19 cellular contexts compared by ENCODE assay signal in the genomic region with DNA sequence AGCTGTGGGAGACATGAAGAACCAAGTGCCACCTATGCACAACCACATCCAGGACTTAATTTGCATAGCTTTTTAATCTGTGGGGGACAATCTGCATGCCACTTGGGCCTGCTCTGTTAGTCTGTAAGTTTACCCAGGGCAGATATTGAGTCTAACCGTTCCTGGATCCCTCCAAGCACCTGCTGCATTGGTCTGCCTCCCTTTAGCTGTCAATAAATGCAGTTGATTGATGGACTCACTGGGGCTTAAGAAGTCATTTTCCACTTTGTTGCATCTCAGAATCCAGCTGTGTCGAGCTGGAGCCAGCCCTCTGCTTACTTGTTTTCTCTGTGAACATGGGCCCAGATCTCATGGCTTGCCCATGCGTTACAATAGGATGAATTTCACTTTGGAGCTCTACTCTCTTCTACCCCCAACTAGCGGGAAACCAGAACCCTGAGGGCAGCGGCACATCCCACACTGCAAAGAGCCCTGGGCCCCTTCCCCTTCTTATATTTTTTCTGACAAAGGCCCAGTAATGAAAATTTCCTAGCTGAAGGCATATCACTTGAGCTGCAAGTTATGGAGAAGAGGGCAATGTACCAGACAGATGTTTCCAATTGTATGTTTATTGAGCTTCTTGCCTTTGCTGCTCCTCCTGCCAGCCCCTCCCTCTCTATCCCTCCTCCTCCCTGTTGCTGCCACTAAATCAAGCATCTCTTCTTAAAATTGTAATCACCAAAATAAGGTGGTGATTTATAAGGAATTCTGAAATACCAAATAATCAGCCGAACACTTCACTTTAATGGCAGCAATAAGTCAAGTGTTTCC.
DNase-seq lines count a peak whose midpoint lies in the region; ATAC-seq, FAIRE-seq and TF ChIP-seq lines count a peak whose summit lies in the region.
"Had no signal": no experiment of that assay in that cellular context is flagged by ENCODE, and none has a peak within 500 bp of the region (broad histone marks: within the 10 kb centered on the region; RNA-seq: fewer than 3 reads in every experiment).

No MANE protein-coding gene starts in this region.

- H4K8ac ChIP-seq in H1 (ENCODE audit: extremely low read depth, insufficient read depth, low read length): no peak overlapping the region

- H3K27ac ChIP-seq in H1 (ENCODE audit: low read depth, low read length): no peak overlapping the region
- H3K27ac ChIP-seq in lung (ENCODE audit: low read depth in 1 of 2, low read length in 1 of 2): no peak overlapping the region
- H3K27ac ChIP-seq: 22Rv1 had no signal

- H3K27me3 Mint-ChIP-seq in type B pancreatic cell (peaks cover 19% of the 10 kb centered on the region), glutamatergic neuron (ENCODE audit: unreplicated experiment) (no peaks in the 10 kb centered on the region)

- no peak overlapping the region for H4K91ac ChIP-seq in H1 (replicated peaks; ENCODE audit: insufficient read length, low read length)

- peak overlapping the region; percentile 40; the same call in 1 of the 2 replicates for H2AK5ac ChIP-seq in H1 (ENCODE audit: low read depth, low read length)

- no peak overlapping the region for H2BK120ac ChIP-seq in H1 (replicated peaks; ENCODE audit: low read depth, low read length)

- no peak overlapping the region for H3K4me2 ChIP-seq in H1 (ENCODE audit: insufficient read depth in 1 of 2, low read depth in 2 of 2, low read length in 2 of 2)

- no peak overlapping the region for H3K56ac ChIP-seq in H1 (replicated peaks; ENCODE audit: insufficient read length, low read depth, low read length)

- H2BK5ac ChIP-seq in H1 (ENCODE audit: low read depth, low read length): no peak overlapping the region

- POLR2A ChIA-PET in H1 (lab: Charles Lee; ENCODE audit: partially characterized antibody): interaction anchor here (0.5 to 0.8 kb wide), 2 partner anchors 8 to 12 kb away, joined by 3 to 4 read pairs; no protein-coding TSS in a partner anchor

- TF ChIP-seq POLR2A in H1 (IDR thresholded peaks at IDR 0.05; ENCODE audit: control extremely low read depth in 1 of 2, low read depth in 2 of 2, low read length in 2 of 2): no peak

- no peak overlapping the region for H2BK15ac ChIP-seq in H1 (ENCODE audit: low read length)

- no peak overlapping the region for H2BK20ac ChIP-seq in H1 (ENCODE audit: low read length)

- no peaks in the 10 kb centered on the region for H4K20me1 ChIP-seq in H1 (replicated peaks in 1 of 2; ENCODE audit: control insufficient read depth in 1 of 2, insufficient read depth in 2 of 2, low read length in 2 of 2)

- H4K5ac ChIP-seq in H1 (ENCODE audit: insufficient read length, low read depth, low read length): no peak overlapping the region

- 90% methylated on average over 6 of the region's 6 CpGs; no CpG with 5 or more reads in 1 of the 2 experiments for whole genome bisulfite sequencing in H1 (ENCODE audit: extremely low coverage in 1 of 2, insufficient coverage in 1 of 2, insufficient read length in 1 of 2, insufficient replicate concordance in 2 of 2, low coverage in 1 of 2, low lambda C conversion rate in 2 of 2, missing lambda C conversion rate in 1 of 2), 2 experiments
- 88 to 89% methylated on average over 6 of the region's 6 CpGs for whole genome bisulfite sequencing in lung, 2 donors

- H3K23ac ChIP-seq in H1 (ENCODE audit: insufficient read length): no peak overlapping the region

- H3K79me1 ChIP-seq in H1 (ENCODE audit: low read depth, low read length): no peaks in the 10 kb centered on the region

- H3K27ac Mint-ChIP-seq in type B pancreatic cell (peak overlapping the region; percentile 16), glutamatergic neuron (ENCODE audit: unreplicated experiment) (no peak overlapping the region)
- H3K27ac Mint-ChIP-seq: HFFc6 had no signal

- H3K9me3 Mint-ChIP-seq in type B pancreatic cell: no peaks in the 10 kb centered on the region
- peaks cover 12% of the 10 kb centered on the region for H3K9me3 Mint-ChIP-seq in glutamatergic neuron (ENCODE audit: unreplicated experiment)
- H3K9me3 Mint-ChIP-seq: HFFc6 had no signal

- H3K36me3 Mint-ChIP-seq in type B pancreatic cell (no peaks in the 10 kb centered on the region), glutamatergic neuron (ENCODE audit: unreplicated experiment) (no peaks in the 10 kb centered on the region)

- H3K9me3 ChIP-seq in H1 (ENCODE audit: insufficient read depth in 2 of 2, low read depth in 1 of 2, low read length in 1 of 2) (no peaks in the 10 kb centered on the region), lung (ENCODE audit: control insufficient read depth in 2 of 2, insufficient read depth in 1 of 2, low read length in 1 of 2) (no peaks in the 10 kb centered on the region)

- H3K4me3 Mint-ChIP-seq in type B pancreatic cell: peak overlapping the region; percentile 38
- no peak overlapping the region for H3K4me3 Mint-ChIP-seq in glutamatergic neuron (ENCODE audit: unreplicated experiment)
- H3K4me3 Mint-ChIP-seq: HFFc6 had no signal

- no peak overlapping the region for H3K9ac ChIP-seq in H1 (replicated peaks in 1 of 4; ENCODE audit: extremely low read depth in 1 of 4, low read depth in 3 of 4, low read length in 3 of 4)

- intact Hi-C loops in posterior vena cava (cut with DNase I): no loop called here

- no peak overlapping the region for H3K4ac ChIP-seq in H1 (replicated peaks; ENCODE audit: insufficient read length, low read depth, low read length)

- H2AFZ ChIP-seq in H1 (ENCODE audit: low read length): no peak overlapping the region

- peaks cover 36% of the 10 kb centered on the region for H3K4me1 Mint-ChIP-seq in type B pancreatic cell (ENCODE audit: unreplicated experiment)
- H3K4me1 Mint-ChIP-seq in glutamatergic neuron (ENCODE audit: low read depth, unreplicated experiment): peaks cover 16% of the 10 kb centered on the region

- no peak overlapping the region for H3K14ac ChIP-seq in H1 (ENCODE audit: insufficient read length)

- peak; percentile 25 for DNase-seq in NCI-H1694 (lab: John Stamatoyannopoulos, UW)
- DNase-seq in NCI-H1694 treated with DMSO at 0.1 percent for 48 hours (lab: John Stamatoyannopoulos, UW): no peak
- no peak for DNase-seq in H1 (ENCODE audit: low read depth in 1 of 2, low spot score in 2 of 2)
- peak; percentile 15 for DNase-seq in lung (ENCODE audit: low spot score)
- no peak for DNase-seq in type B pancreatic cell (ENCODE audit: extremely low spot score, unreplicated experiment)
- DNase-seq in GM19239 (ENCODE audit: insufficient read length, low spot score): no peak
- DNase-seq in glutamatergic neuron: no peak
- DNase-seq in posterior vena cava (ENCODE audit: low spot score): no peak
- DNase-seq: DND-41, GDM1, HFFc6, KG1, NCI-H1436 treated with DMSO at 0.1 percent for 48 hours, NCI-H2107, NCI-H510A had no signal

- CTCF ChIA-PET in H1 (lab: Charles Lee; ENCODE audit: partially characterized antibody): interaction anchor here (0.5 to 4.3 kb wide), 10 partner anchors 8 to 1897 kb away, joined by 3 to 29 read pairs (median 4); no protein-coding TSS in a partner anchor

- H3K23me2 ChIP-seq in H1 (ENCODE audit: low read depth, low read length): no peaks in the 10 kb centered on the region; the same call in 1 of the 2 replicates

- TF ChIP-seq RAD21 in H1 (IDR thresholded peaks at IDR 0.05 in 1 of 2, conservative IDR thresholded peaks at IDR 0.05 in 1 of 2; ENCODE audit: low read depth in 2 of 2, low read length in 2 of 2): no peak

- no peaks in the 10 kb centered on the region for H3K36me3 ChIP-seq in H1 (ENCODE audit: control insufficient read depth in 2 of 4, insufficient read depth in 4 of 4, low read length in 3 of 4)
- no peaks in the 10 kb centered on the region for H3K36me3 ChIP-seq in lung (ENCODE audit: control insufficient read depth in 2 of 2, insufficient read depth in 2 of 2, low read length in 2 of 2)

- no peak overlapping the region for H3K18ac ChIP-seq in H1 (ENCODE audit: extremely low read depth, low read length)

- no peak overlapping the region for H3K4me3 ChIP-seq in H1 (ENCODE audit: extremely low read depth in 1 of 4, insufficient read depth in 2 of 4, low read depth in 3 of 4, low read length in 4 of 4)
- no peak overlapping the region for H3K4me3 ChIP-seq in lung
- H3K4me3 ChIP-seq: GM12878 had no signal

- FAIRE-seq in H1 (lab: Jason Lieb, UNC): no peak
- no peak for FAIRE-seq in GM19239 (lab: Jason Lieb, UNC)
- FAIRE-seq: GM12878 had no signal

- no peak for TF ChIP-seq CTCF in H1 (IDR thresholded peaks at IDR 0.05; ENCODE audit: control extremely low read depth in 1 of 3, insufficient read depth in 1 of 3, low read depth in 1 of 3, low read length in 3 of 3)
- TF ChIP-seq CTCF in lung (IDR thresholded peaks at IDR 0.05; ENCODE audit: control extremely low read depth, extremely low read depth): no peak
- TF ChIP-seq CTCF in type B pancreatic cell (conservative IDR thresholded peaks at IDR 0.05): no peak
- no peak for TF ChIP-seq CTCF in glutamatergic neuron (IDR thresholded peaks at IDR 0.05; ENCODE audit: partially characterized antibody, unreplicated experiment)

- H3K79me2 ChIP-seq in H1 (ENCODE audit: control insufficient read depth in 1 of 2, insufficient read depth in 2 of 2, low read length in 2 of 2): no peaks in the 10 kb centered on the region

- peaks cover 1 to 13% (median 8%) of the 10 kb centered on the region in 4 experiments for H3K4me1 ChIP-seq in H1 (replicated peaks in 1 of 4; ENCODE audit: control insufficient read depth in 3 of 4, insufficient read depth in 4 of 4, low read length in 3 of 4)
- H3K4me1 ChIP-seq in lung (ENCODE audit: control insufficient read depth in 2 of 2, insufficient read depth in 2 of 2, low read length in 2 of 2): no peaks in the 10 kb centered on the region

- peak overlapping the region; percentile 55; the same call in 1 of the 2 replicates for H2BK12ac ChIP-seq in H1 (ENCODE audit: low read depth, low read length)

- 0 out of 7 replicates have a peak, but pooled peaks cover 0 to 4% (median 0%) of the 10 kb centered on the region in 4 experiments for H3K27me3 ChIP-seq in H1 (replicated peaks in 1 of 4; ENCODE audit: control insufficient read depth in 3 of 4, extremely low read depth in 1 of 4, insufficient read depth in 3 of 4, low read length in 3 of 4)
- H3K27me3 ChIP-seq in lung (ENCODE audit: control insufficient read depth, insufficient read depth): no peaks in the 10 kb centered on the region

- no peak for ATAC-seq in lung (ENCODE audit: insufficient read depth, low FRiP score)
- ATAC-seq: GM12878, Panc1, Right ventricle myocardium inferior had no signal

- no peak for TF ChIP-seq EP300 in H1 (IDR thresholded peaks at IDR 0.05; ENCODE audit: borderline replicate concordance in 1 of 2, low read depth in 2 of 2, low read length in 2 of 2)

TF ChIP-seq in H1, 55 proteins besides CTCF, POLR2A, EP300 and RAD21 (continues in another document):
- no peak for TF ChIP-seq JUND (IDR thresholded peaks at IDR 0.05; ENCODE audit: low read length)
- TF ChIP-seq RNF2 (IDR thresholded peaks at IDR 0.05; ENCODE audit: borderline replicate concordance, low read depth, low read length, missing control alignments, poor library complexity, severe bottlenecking): no peak
- no peak for TF ChIP-seq CREB1 (IDR thresholded peaks at IDR 0.05)
- no peak for TF ChIP-seq TCF12 (IDR thresholded peaks at IDR 0.05; ENCODE audit: low read depth, low read length)
- TF ChIP-seq TAF7 (optimal IDR thresholded peaks at IDR 0.05; ENCODE audit: borderline replicate concordance, low read depth, low read length): no peak
- TF ChIP-seq KDM4A (IDR thresholded peaks at IDR 0.05; ENCODE audit: low read depth, low read length, severe bottlenecking): no peak
- TF ChIP-seq JUN (IDR thresholded peaks at IDR 0.05; ENCODE audit: low read depth, low read length): no peak

Comparison
In these comparisons a context has a peak if more than half of its experiments do, and no peak if none do; other contexts are left out.
1. DNase-seq: peak in NCI-H1694 (single experiment) and lung (single experiment); none in NCI-H1694 treated with DMSO at 0.1 percent for 48 hours (single experiment), H1 (0 of 2), type B pancreatic cell (single experiment), GM19239 (single experiment), glutamatergic neuron (single experiment) and posterior vena cava (single experiment).